Comparison of ENCODE assay signal across 27 cellular contexts in genomic region chr6:108739496-108740330, GRCh38.
A peak's percentile ranks its signal among the peaks of the same experiment; 100 is the strongest.
DNase-seq lines count a peak whose midpoint lies in the region; ATAC-seq, FAIRE-seq and TF ChIP-seq lines count a peak whose summit lies in the region.
"Had no signal": no experiment of that assay in that cellular context is flagged by ENCODE, and none has a peak within 500 bp of the region (broad histone marks: within the 10 kb centered on the region; RNA-seq: fewer than 3 reads in every experiment).

No MANE protein-coding gene starts in this region.

- DNase-seq in DMS53 (lab: John Stamatoyannopoulos, UW) (peak; percentile 5), DMS53 treated with DMSO at 0.1 percent for 48 hours (lab: John Stamatoyannopoulos, UW; ENCODE audit: unreplicated experiment) (no peak), astrocyte (ENCODE audit: low read depth) (peak; percentile 76), trophoblast cell (peak; percentile 80 to 85), NOMO-1 (lab: John Stamatoyannopoulos, UW; ENCODE audit: unreplicated experiment in 2 of 2) (no peak), SKM-1 treated with dmso at 0.1 percent for 144 hours (lab: John Stamatoyannopoulos, UW; ENCODE audit: unreplicated experiment) (no peak)
- DNase-seq: activated CD4-positive, CD25-positive, alpha-beta regulatory T cell; activated CD8-positive, alpha-beta T cell treated with anti-CD3 and anti-CD28 coated beads, Interleukin-2, amount 10 ng/mL, durations not matched to agents 7 days and 5 days; activated T-cell treated with anti-CD3 and anti-CD28 coated beads, Interleukin-2, amount 50 U/mL, for 4 hours; BE2C; esophagus squamous epithelium; GF-D8; mesendoderm; NCI-H1694 treated with DMSO at 0.1 percent for 48 hours; NCI-H446; nephron progenitor cell; SHP77 treated with DMSO at 0.1 percent for 48 hours; stimulated activated CD4-positive, alpha-beta T cell treated with anti-CD3 and anti-CD28 coated beads, Interleukin-4, amount 100 ng/mL, for 4 hours had no signal

- no peak overlapping the region for H3K4ac ChIP-seq in trophoblast cell (ENCODE audit: low read depth, low read length)

- WGBS in trophoblast cell (ENCODE audit: extremely low coverage, insufficient coverage, insufficient read length), result no CpG with 5 or more reads among the region's 10 CpGs

- peak overlapping the region; percentile 52 for H2BK120ac ChIP-seq in trophoblast cell (ENCODE audit: insufficient read depth, low read length, poor library complexity)

- no peaks in the 10 kb centered on the region for H3K27me3 Mint-ChIP-seq in astrocyte (ENCODE audit: low read depth, unreplicated experiment)

- H3K27ac ChIP-seq in astrocyte (ENCODE audit: low read depth, low read length), result no peak overlapping the region
- no peak overlapping the region for H3K27ac ChIP-seq in trophoblast cell (ENCODE audit: low read depth, low read length)
- H3K27ac ChIP-seq: 22Rv1, cardiac muscle cell, esophagus squamous epithelium had no signal

- H3K9ac ChIP-seq in astrocyte (ENCODE audit: low read length) (no peak overlapping the region), trophoblast cell (ENCODE audit: low read length) (no peak overlapping the region)

- H3K23ac ChIP-seq in trophoblast cell (ENCODE audit: low read length), result no peak overlapping the region

- H3K18ac ChIP-seq in trophoblast cell (ENCODE audit: low read length), result no peak overlapping the region

- H3K4me3 ChIP-seq in astrocyte (ENCODE audit: insufficient read depth, low read depth, low read length), result no peak overlapping the region
- no peak overlapping the region for H3K4me3 ChIP-seq in trophoblast cell (ENCODE audit: low read depth, low read length)
- H3K4me3 ChIP-seq: cardiac muscle cell, esophagus squamous epithelium, GM12878 had no signal

- peaks cover 38% of the 10 kb centered on the region for H3K4me1 Mint-ChIP-seq in astrocyte (ENCODE audit: low read depth, unreplicated experiment)

- H4K12ac ChIP-seq in trophoblast cell (ENCODE audit: low read depth, low read length), result no peak overlapping the region

- H3K36me3 Mint-ChIP-seq in astrocyte (ENCODE audit: low read depth, unreplicated experiment), result no peaks in the 10 kb centered on the region

- FAIRE-seq in astrocyte (lab: Jason Lieb, UNC), result no peak
- FAIRE-seq: GM12878 had no signal

- H2AFZ ChIP-seq in astrocyte (ENCODE audit: low read depth, low read length) (no peak overlapping the region), trophoblast cell (ENCODE audit: insufficient read depth, low read length, poor library complexity) (no peak overlapping the region)

- peak overlapping the region; percentile 15 for H2BK12ac ChIP-seq in trophoblast cell (ENCODE audit: low read length)

- H3K79me2 ChIP-seq in astrocyte (ENCODE audit: insufficient read depth, low read length) (no peaks in the 10 kb centered on the region), trophoblast cell (ENCODE audit: control insufficient read depth, insufficient read depth, low read length, poor library complexity) (no peaks in the 10 kb centered on the region)

- no peak overlapping the region for H2BK5ac ChIP-seq in trophoblast cell (ENCODE audit: low read depth, low read length, poor library complexity)

- no peak overlapping the region for H4K8ac ChIP-seq in trophoblast cell (ENCODE audit: low read depth, low read length)

- TF ChIP-seq CTCF in astrocyte (IDR thresholded peaks at IDR 0.05; ENCODE audit: insufficient read depth, low read depth, low read length), result no peak

- H3K4me3 Mint-ChIP-seq in astrocyte (ENCODE audit: unreplicated experiment), result no peak overlapping the region
- H3K4me3 Mint-ChIP-seq: activated CD8-positive, alpha-beta T cell treated with anti-CD3 and anti-CD28 coated beads, Interleukin-2, amount 10 ng/mL, durations not matched to agents 7 days and 5 days; activated naive CD8-positive, alpha-beta T cell; activated T-cell treated with anti-CD3 and anti-CD28 coated beads, Interleukin-2, amount 50 U/mL, for 4 hours; nephron progenitor cell; T-helper 2 cell treated with Interferon-gamma antibody and Interleukin-4, amounts not matched to agents 5 μg/mL and 100 μg/mL, for 36 hours had no signal

- H3K9me3 Mint-ChIP-seq in astrocyte (ENCODE audit: unreplicated experiment), result peaks cover 2% of the 10 kb centered on the region
- H3K9me3 Mint-ChIP-seq: activated T-cell treated with anti-CD3 and anti-CD28 coated beads, Interleukin-2, amount 50 U/mL, for 4 hours; nephron progenitor cell; T-helper 2 cell treated with Interferon-gamma antibody and Interleukin-4, amounts not matched to agents 5 μg/mL and 100 μg/mL, for 36 hours had no signal

- H3K4me1 ChIP-seq in astrocyte (ENCODE audit: insufficient read depth, low read length) (peaks cover 30% of the 10 kb centered on the region), trophoblast cell (ENCODE audit: control insufficient read depth in 1 of 2, insufficient read depth in 2 of 2, low read length in 2 of 2) (peaks cover 29 to 43% of the 10 kb centered on the region in 2 experiments)
- H3K4me1 ChIP-seq: BE2C had no signal

- no peaks in the 10 kb centered on the region for H4K20me1 ChIP-seq in astrocyte (ENCODE audit: insufficient read depth, low read length)

- H4K91ac ChIP-seq in trophoblast cell (ENCODE audit: low read depth, low read length), result peak overlapping the region; percentile 25

- ATAC-seq in esophagus mucosa (peak; percentile 85), GM21447 (IDR thresholded peaks at IDR 0.05; ENCODE audit: unreplicated experiment) (no peak)
- ATAC-seq: activated CD8-positive, alpha-beta T cell treated with anti-CD3 and anti-CD28 coated beads, Interleukin-2, amount 10 ng/mL, durations not matched to agents 7 days and 5 days; activated T-cell treated with anti-CD3 and anti-CD28 coated beads, Interleukin-2, amount 50 U/mL, for 4 hours; GM12878 had no signal

- H3K4me2 ChIP-seq in astrocyte (ENCODE audit: low read length) (no peak overlapping the region), trophoblast cell (ENCODE audit: low read length) (no peak overlapping the region)

- peaks cover 35% of the 10 kb centered on the region for H3K79me1 ChIP-seq in trophoblast cell (ENCODE audit: low read length)

- H3K9me3 ChIP-seq in astrocyte (ENCODE audit: insufficient read depth, low read depth, low read length) (no peaks in the 10 kb centered on the region), trophoblast cell (ENCODE audit: insufficient read depth, low read depth, low read length) (peaks cover 2% of the 10 kb centered on the region)
- H3K9me3 ChIP-seq: BE2C, Caco-2, esophagus squamous epithelium had no signal

- H2AK5ac ChIP-seq in trophoblast cell (ENCODE audit: low read length), result peak overlapping the region; percentile 30

- H3K14ac ChIP-seq in trophoblast cell (ENCODE audit: low read length), result no peak overlapping the region

- no peaks in the 10 kb centered on the region for H3K27me3 ChIP-seq in astrocyte (ENCODE audit: insufficient read depth, low read length)
- no peaks in the 10 kb centered on the region for H3K27me3 ChIP-seq in trophoblast cell (ENCODE audit: insufficient read depth, low read length)
- H3K27me3 ChIP-seq: BE2C, esophagus squamous epithelium had no signal

- H3K36me3 ChIP-seq in astrocyte (ENCODE audit: insufficient read depth, low read length) (no peaks in the 10 kb centered on the region), trophoblast cell (ENCODE audit: control insufficient read depth in 1 of 2, insufficient read depth in 2 of 2, low read length in 2 of 2) (no peaks in the 10 kb centered on the region)
- H3K36me3 ChIP-seq: BE2C, cardiac muscle cell, esophagus squamous epithelium had no signal

- no peak overlapping the region for H3K27ac Mint-ChIP-seq in astrocyte (ENCODE audit: unreplicated experiment)
- H3K27ac Mint-ChIP-seq: activated CD8-positive, alpha-beta T cell treated with anti-CD3 and anti-CD28 coated beads, Interleukin-2, amount 10 ng/mL, durations not matched to agents 7 days and 5 days; activated naive CD8-positive, alpha-beta T cell; nephron progenitor cell; progenitor cell of endocrine pancreas; T-helper 2 cell treated with Interferon-gamma antibody and Interleukin-4, amounts not matched to agents 5 μg/mL and 100 μg/mL, for 36 hours had no signal

Comparison
In these comparisons a context has a peak if more than half of its experiments do, and no peak if none do; other contexts are left out.
1. DNase-seq: peak in DMS53 (single experiment), astrocyte (single experiment) and trophoblast cell (2 of 2); none in DMS53 treated with DMSO at 0.1 percent for 48 hours (single experiment), NOMO-1 (0 of 2) and SKM-1 treated with dmso at 0.1 percent for 144 hours (single experiment).